ENCODE assay signal across 1 cellular context in genomic region chrX:130676861-130677260, GRCh38.
TF ChIP-seq lines count a peak whose summit lies in the region.

No MANE protein-coding gene starts in this region.

TF ChIP-seq in GM23338, 12 proteins besides CTCF, POLR2A, EP300 and RAD21 (continued from another document):
- TF ChIP-seq REST (IDR thresholded peaks at IDR 0.05; ENCODE audit: unreplicated experiment) (no peak), POLR2AphosphoS5 (IDR thresholded peaks at IDR 0.05; ENCODE audit: low read depth) (no peak), CREB1 (CRISPR knock-in tag; IDR thresholded peaks at IDR 0.05; ENCODE audit: low read depth) (no peak), ZNF331 (CRISPR knock-in tag; IDR thresholded peaks at IDR 0.05; ENCODE audit: low read depth) (no peak), NANOG (IDR thresholded peaks at IDR 0.05; ENCODE audit: borderline replicate concordance) (no peak), ETS1 (IDR thresholded peaks at IDR 0.05) (no peak), EZH2phosphoT487 (IDR thresholded peaks at IDR 0.05; ENCODE audit: unreplicated experiment) (no peak)
